22 cellular contexts compared by ENCODE assay signal in the genomic region with DNA sequence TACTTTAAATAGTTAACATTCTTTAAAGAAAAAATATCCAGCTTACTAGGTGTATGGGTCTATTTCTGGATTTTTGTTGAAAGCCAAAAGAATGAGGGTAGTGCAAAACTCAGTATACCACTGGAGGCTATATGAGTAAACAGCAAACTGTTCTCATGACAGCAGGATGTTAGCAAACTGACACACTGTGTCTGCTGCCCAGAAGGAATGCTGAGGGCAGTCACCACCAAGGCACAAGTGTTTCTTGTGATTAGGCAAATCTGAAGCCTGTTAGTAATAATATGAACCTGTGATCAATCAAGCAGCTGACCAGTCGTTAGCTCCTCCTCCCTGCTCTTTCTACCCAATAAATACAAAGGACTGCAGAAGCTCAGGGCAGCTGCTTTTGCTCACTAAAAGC. TPM values are rescaled to one million over a fixed set of nuclear protein-coding genes. Genes with fewer than 3 reads are reported as not detected.
A peak's percentile ranks its signal among the peaks of the same experiment; 100 is the strongest.
DNase-seq lines count a peak whose midpoint lies in the region; ATAC-seq, FAIRE-seq and TF ChIP-seq lines count a peak whose summit lies in the region.
"Had no signal": no experiment of that assay in that cellular context is flagged by ENCODE, and none has a peak within 500 bp of the region (broad histone marks: within the 10 kb centered on the region; RNA-seq: fewer than 3 reads in every experiment).

No MANE protein-coding gene starts in this region.

- no peak for FAIRE-seq in K562 (lab: Jason Lieb, UNC)

- H3K27me3 ChIP-seq in MG63 = no peaks in the 10 kb centered on the region
- H3K27me3 ChIP-seq in K562 (ENCODE audit: control insufficient read depth in 2 of 2, insufficient read depth in 2 of 2, low read length in 2 of 2) = no peaks in the 10 kb centered on the region
- H3K27me3 ChIP-seq in mesenchymal stem cell (ENCODE audit: control insufficient read depth in 1 of 2, insufficient read depth in 1 of 2, low read length in 2 of 2) = no peaks in the 10 kb centered on the region
- H3K27me3 ChIP-seq: colonic mucosa, gastrocnemius medialis had no signal

- TF ChIP-seq POLR2A in K562 (conservative IDR thresholded peaks at IDR 0.05) = no peak

- H2BK120ac ChIP-seq in mesenchymal stem cell (ENCODE audit: low read depth, low read length) = no peak overlapping the region

- H3K4me1 ChIP-seq in K562 (replicated peaks in 1 of 2; ENCODE audit: control insufficient read depth in 2 of 2, insufficient read depth in 2 of 2, low read length in 2 of 2) (no peaks in the 10 kb centered on the region), mesenchymal stem cell (ENCODE audit: control insufficient read depth, insufficient read depth, low read depth, low read length) (peaks cover 1% of the 10 kb centered on the region)
- H3K4me1 ChIP-seq: colonic mucosa, gastrocnemius medialis had no signal

- ATAC-seq in K562 = no peak
- ATAC-seq in GM19467 (IDR thresholded peaks at IDR 0.05; ENCODE audit: unreplicated experiment) = no peak
- ATAC-seq in GM18520 (IDR thresholded peaks at IDR 0.05; ENCODE audit: unreplicated experiment) = no peak
- ATAC-seq: activated CD8-positive, alpha-beta memory T cell treated with anti-CD3 and anti-CD28 coated beads, Interleukin-2, amount 10 ng/mL, durations not matched to agents 7 days and 5 days; gastrocnemius medialis; GM23338; left ventricle myocardium superior; Right ventricle myocardium inferior had no signal

- no peak overlapping the region for H3K18ac ChIP-seq in mesenchymal stem cell (ENCODE audit: low read depth in 1 of 2, low read length in 2 of 2)

- H3K4me2 ChIP-seq in K562 (ENCODE audit: insufficient read depth, low read length) (no peak overlapping the region), mesenchymal stem cell (ENCODE audit: low read length, poor library complexity, severe bottlenecking) (no peak overlapping the region)
- H3K4me2 ChIP-seq: GM23338, KMS-11 had no signal

- no peak overlapping the region for H4K8ac ChIP-seq in mesenchymal stem cell (ENCODE audit: low read length)

- peak; percentile 63 for DNase-seq in EL
- DNase-seq in MG63 = peak; percentile 13
- DNase-seq in K562 (ENCODE audit: extremely low read depth in 1 of 4, low spot score in 3 of 4) = no peak
- DNase-seq in mesenchymal stem cell = peak; percentile 67
- no peak for DNase-seq in SIG-M5 treated with dmso at 0.1 percent for 504 hours (lab: John Stamatoyannopoulos, UW; ENCODE audit: unreplicated experiment)
- no peak for DNase-seq in NOMO-1 (lab: John Stamatoyannopoulos, UW; ENCODE audit: unreplicated experiment in 2 of 2)
- DNase-seq: activated CD8-positive, alpha-beta memory T cell treated with anti-CD3 and anti-CD28 coated beads, Interleukin-2, amount 10 ng/mL, durations not matched to agents 7 days and 5 days; activated effector memory CD4-positive, alpha-beta T cell treated with anti-CD3 and anti-CD28 coated beads, Interleukin-2, amount 50 U/mL, for 16 hours; anterior cingulate cortex; colonic mucosa; COR-L47; gastrocnemius medialis; left ventricle myocardium superior; NK-92 treated with Interleukin-12 subunit alpha and Interleukin-12 subunit beta, amount 100 ng/mL, for 24 hours; small intestine had no signal

- no peaks in the 10 kb centered on the region for H3K79me2 ChIP-seq in K562 (ENCODE audit: control insufficient read depth, insufficient read depth, low read length)

- CTCF ChIA-PET in K562 (lab: Yijun Ruan, JAX; ENCODE audit: low intra/inter-chr PET ratio) = no interaction called here

- H3K23ac ChIP-seq in mesenchymal stem cell (ENCODE audit: low read length in 2 of 2) = no peak overlapping the region

- TF ChIP-seq CTCF in K562 (IDR thresholded peaks at IDR 0.05 in 2 of 3, conservative IDR thresholded peaks at IDR 0.05 in 1 of 3; ENCODE audit: insufficient read depth in 2 of 3, low read depth in 1 of 3, low read length in 3 of 3) = no peak

- H4K91ac ChIP-seq in mesenchymal stem cell (ENCODE audit: low read length) = no peak overlapping the region

- in situ Hi-C loops in K562 (cut with MboI) = no loop called here

- 0% methylated on average over 1 of the region's 1 CpG for WGBS in K562 (ENCODE audit: insufficient coverage, low coverage, missing lambda C conversion rate)
- 57% methylated on average over 1 of the region's 1 CpG for WGBS in mesenchymal stem cell

- no peak overlapping the region for H2BK15ac ChIP-seq in mesenchymal stem cell (ENCODE audit: low read depth, poor library complexity, severe bottlenecking)

- H3K9me3 ChIP-seq in MG63 = no peaks in the 10 kb centered on the region
- H3K9me3 ChIP-seq in K562 (replicated peaks; ENCODE audit: control insufficient read depth, insufficient read depth, low read depth, low read length) = no peaks in the 10 kb centered on the region
- no peaks in the 10 kb centered on the region for H3K9me3 ChIP-seq in mesenchymal stem cell (ENCODE audit: control insufficient read depth, low read length)
- H3K9me3 ChIP-seq: colonic mucosa, gastrocnemius medialis, thoracic aorta had no signal

- BruUV-seq in K562 (replicated peaks; lab: Mats Ljungman, UMichigan) = no TSS peak

- H3K9me1 ChIP-seq in K562 (ENCODE audit: control insufficient read depth, insufficient read depth, low read length) = no peaks in the 10 kb centered on the region

- POLR2A ChIA-PET in K562 (lab: Yijun Ruan, JAX) = no interaction called here

- no peak for TF ChIP-seq EP300 in K562 (IDR thresholded peaks at IDR 0.05; ENCODE audit: low read length)

- H3K4ac ChIP-seq in mesenchymal stem cell (ENCODE audit: low read depth in 1 of 2, low read length in 2 of 2) = no peak overlapping the region

- H3K27ac ChIP-seq in K562 (ENCODE audit: extremely low read depth, low read depth, low read length) = no peak overlapping the region
- H3K27ac ChIP-seq in mesenchymal stem cell (ENCODE audit: low read length, poor library complexity, severe bottlenecking) = no peak overlapping the region
- H3K27ac ChIP-seq: colonic mucosa, gastrocnemius medialis, KMS-11, thoracic aorta had no signal

- intact Hi-C loops in K562 (cut with micrococcal nuclease) = no loop called here

- no peak overlapping the region for H2BK12ac ChIP-seq in mesenchymal stem cell (ENCODE audit: low read length in 2 of 2)

- no peaks in the 10 kb centered on the region for H3K79me1 ChIP-seq in mesenchymal stem cell (replicated peaks; ENCODE audit: low read length, poor library complexity, severe bottlenecking)

- H3K4me3 ChIP-seq in MG63 (no peak overlapping the region), K562 (no peak overlapping the region), mesenchymal stem cell (ENCODE audit: insufficient read depth in 1 of 2, low read depth in 1 of 2, low read length in 2 of 2) (no peak overlapping the region)
- H3K4me3 ChIP-seq: colonic mucosa, gastrocnemius medialis, GM23338, thoracic aorta had no signal

- no peak for TF ChIP-seq RAD21 in K562 (CRISPR knock-in tag; conservative IDR thresholded peaks at IDR 0.05 in 1 of 2, IDR thresholded peaks at IDR 0.05 in 1 of 2)

- H3K14ac ChIP-seq in mesenchymal stem cell (ENCODE audit: low read length in 2 of 2) = no peak overlapping the region

- H2AFZ ChIP-seq in K562 (ENCODE audit: low read depth, low read length) (peak overlapping the region; percentile 40; the same call in 1 of the 2 replicates), mesenchymal stem cell (ENCODE audit: low read depth, low read length) (no peak overlapping the region)
- H2AFZ ChIP-seq: GM23338 had no signal

- no peaks in the 10 kb centered on the region for H3K36me3 ChIP-seq in MG63
- H3K36me3 ChIP-seq in K562 (ENCODE audit: control insufficient read depth, insufficient read depth, low read length) = no peaks in the 10 kb centered on the region
- no peaks in the 10 kb centered on the region for H3K36me3 ChIP-seq in mesenchymal stem cell (ENCODE audit: control insufficient read depth in 1 of 2, insufficient read depth in 2 of 2, low read depth in 1 of 2, low read length in 2 of 2)
- H3K36me3 ChIP-seq: colonic mucosa, gastrocnemius medialis, thoracic aorta had no signal

- H4K20me1 ChIP-seq in K562 (replicated peaks; ENCODE audit: control insufficient read depth, insufficient read depth, low read length) = no peaks in the 10 kb centered on the region

- no peak overlapping the region for H2AK5ac ChIP-seq in mesenchymal stem cell (ENCODE audit: low read length, severe bottlenecking)

- H2BK5ac ChIP-seq in mesenchymal stem cell (ENCODE audit: low read depth, low read length, poor library complexity, severe bottlenecking) = no peak overlapping the region

- H3K9ac ChIP-seq in K562 (ENCODE audit: insufficient read depth in 1 of 2, low read depth in 2 of 2, low read length in 2 of 2) (no peak overlapping the region), mesenchymal stem cell (ENCODE audit: low read length) (peak overlapping the region; percentile 77)
- H3K9ac ChIP-seq: KMS-11 had no signal

TF ChIP-seq in K562, 482 proteins besides CTCF, POLR2A, EP300 and RAD21 (continues in another document):
- no peak for TF ChIP-seq KAT7 (CRISPR knock-in tag; IDR thresholded peaks at IDR 0.05; ENCODE audit: borderline replicate concordance)

RNA-seq across cellular contexts. Expression of a gene that starts 50.5 kb away (rescaled TPM):
- not detected in 2 replicates for total RNA-seq in MG63 (2014; rRNA removed; shearing (Covaris generic); ENCODE audit: low replicate concordance)
- not detected in 2 replicates for total RNA-seq in K562 (2011; cell fraction: chromatin; rRNA removed; ENCODE audit: low replicate concordance)
- not detected in 2 replicates for total RNA-seq in K562 (2011; cell fraction: nucleolus; rRNA removed)
- total RNA-seq in K562 (2011; cell fraction: nucleoplasm; rRNA removed) = not detected in 2 replicates
- total RNA-seq in K562 (2014; rRNA removed) = not detected in 2 replicates
- total RNA-seq in K562 (2014; rRNA removed; fragmentation: Illumina TruSeq; extraction: Trizol) = not detected in 2 replicates
- total RNA-seq in K562 (2015; rRNA removed; fragmentation: Illumina TruSeq; extraction: Trizol) = not detected in 2 replicates
- not detected in 2 replicates for total RNA-seq in K562 (2021)
- polyA plus RNA-seq in K562 (2011; rRNA removed) = not detected in 2 replicates
- not detected in 2 replicates for polyA plus RNA-seq in K562 (2011; cell fraction: cytosol; rRNA removed)
- not detected in 2 replicates for polyA plus RNA-seq in K562 (2011; cell fraction: nucleus; rRNA removed)
- polyA plus RNA-seq in K562 (2012) = not detected in 2 replicates
- not detected in 2 replicates for polyA plus RNA-seq in K562 (2014; fragmentation: Illumina TruSeq; extraction: Trizol)
- not detected for polyA plus RNA-seq in K562 (2014; fragmentation: Nextera tagmentation; extraction: Ambion mirVana)
- polyA plus RNA-seq in K562 (2014; rRNA removed) = not detected in 2 replicates
- not detected in 2 replicates for polyA minus RNA-seq in K562 (2011; rRNA and poly(A)+ RNA removed)
- polyA minus RNA-seq in K562 (2011; cell fraction: cytosol; rRNA and poly(A)+ RNA removed) = not detected in 2 replicates
- polyA minus RNA-seq in K562 (2011; cell fraction: nucleus; rRNA and poly(A)+ RNA removed) = not detected in 2 replicates
- polyA plus RNA-seq in mesenchymal stem cell (2013, experiment 1 of 2) = not detected
- not detected for polyA plus RNA-seq in mesenchymal stem cell (2013, experiment 2 of 2)
- total RNA-seq: activated CD8-positive, alpha-beta memory T cell treated with anti-CD3 and anti-CD28 coated beads, Interleukin-2, amount 10 ng/mL, durations not matched to agents 7 days and 5 days; gastrocnemius medialis; GM23338; left ventricle myocardium superior; osteocyte; Right ventricle myocardium inferior; thoracic aorta had no signal
- polyA plus RNA-seq: GM23338 had no signal

Comparison
In these comparisons a context has a peak if more than half of its experiments do, and no peak if none do; other contexts are left out.
1. DNase-seq: peak in EL (single experiment), MG63 (single experiment) and mesenchymal stem cell (single experiment); none in K562 (0 of 4), SIG-M5 treated with dmso at 0.1 percent for 504 hours (single experiment) and NOMO-1 (0 of 2).